In genomic region chr12:110403146-110403974, GRCh38 we compare ENCODE assay signal across 8 cellular contexts. TPM values are rescaled to one million over a fixed set of nuclear protein-coding genes. Genes with fewer than 3 reads are reported as not detected.
A peak's percentile ranks its signal among the peaks of the same experiment; 100 is the strongest.
DNase-seq lines count a peak whose midpoint lies in the region; TF ChIP-seq lines count a peak whose summit lies in the region.

A gene with protein sequence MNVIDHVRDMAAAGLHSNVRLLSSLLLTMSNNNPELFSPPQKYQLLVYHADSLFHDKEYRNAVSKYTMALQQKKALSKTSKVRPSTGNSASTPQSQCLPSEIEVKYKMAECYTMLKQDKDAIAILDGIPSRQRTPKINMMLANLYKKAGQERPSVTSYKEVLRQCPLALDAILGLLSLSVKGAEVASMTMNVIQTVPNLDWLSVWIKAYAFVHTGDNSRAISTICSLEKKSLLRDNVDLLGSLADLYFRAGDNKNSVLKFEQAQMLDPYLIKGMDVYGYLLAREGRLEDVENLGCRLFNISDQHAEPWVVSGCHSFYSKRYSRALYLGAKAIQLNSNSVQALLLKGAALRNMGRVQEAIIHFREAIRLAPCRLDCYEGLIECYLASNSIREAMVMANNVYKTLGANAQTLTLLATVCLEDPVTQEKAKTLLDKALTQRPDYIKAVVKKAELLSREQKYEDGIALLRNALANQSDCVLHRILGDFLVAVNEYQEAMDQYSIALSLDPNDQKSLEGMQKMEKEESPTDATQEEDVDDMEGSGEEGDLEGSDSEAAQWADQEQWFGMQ (minus strand): TSS chr12:110403708. CDS start chr12:110403627, 81 bp downstream.

- H3K9me3 Mint-ChIP-seq in activated naive CD8-positive, alpha-beta T cell (ENCODE audit: low read depth) = no peaks in the 10 kb centered on the region
- no peaks in the 10 kb centered on the region for H3K9me3 Mint-ChIP-seq in glutamatergic neuron (ENCODE audit: unreplicated experiment)

- H4K20me1 ChIP-seq in osteoblast (ENCODE audit: insufficient read depth, low read length) = no peaks in the 10 kb centered on the region

- TF ChIP-seq POLR2A in testis (IDR thresholded peaks at IDR 0.05) = peak; percentile 11

- H3K79me2 ChIP-seq in osteoblast (ENCODE audit: insufficient read depth, low read length) = peaks cover 50% of the 10 kb centered on the region

- H3K36me3 ChIP-seq in osteoblast (ENCODE audit: insufficient read depth, low read length) (peaks cover 16% of the 10 kb centered on the region), testis (ENCODE audit: low read depth, missing control alignments) (no peaks in the 10 kb centered on the region)

- no peak for TF ChIP-seq CTCF in HFF-Myc (IDR thresholded peaks at IDR 0.05; ENCODE audit: low read depth, low read length, missing control alignments)
- TF ChIP-seq CTCF in glutamatergic neuron (IDR thresholded peaks at IDR 0.05; ENCODE audit: partially characterized antibody, unreplicated experiment) = no peak
- TF ChIP-seq CTCF in osteoblast (IDR thresholded peaks at IDR 0.05; ENCODE audit: extremely low read depth, low read depth, low read length) = no peak
- peak in 1 of 3 experiments; percentile 18 for TF ChIP-seq CTCF in testis (IDR thresholded peaks at IDR 0.05)

- H3K27ac ChIP-seq in osteoblast (ENCODE audit: low read depth, low read length) (peak within 1 kb of the TSS; percentile 88), testis (peak within 1 kb of the TSS; percentile 95 to 99)

- peak; percentile 92 for DNase-seq in EH (ENCODE audit: low read depth)
- DNase-seq in HFF-Myc (ENCODE audit: extremely low read depth, low read depth) = peak; percentile 71
- DNase-seq in NCI-H1105 treated with DMSO at 0.1 percent for 48 hours (lab: John Stamatoyannopoulos, UW) = peak; percentile 91
- DNase-seq in SKM-1 treated with dmso at 0.1 percent for 144 hours (lab: John Stamatoyannopoulos, UW; ENCODE audit: unreplicated experiment) = peak; percentile 57
- peak; percentile 93 for DNase-seq in glutamatergic neuron
- peak; percentile 93 for DNase-seq in osteoblast (ENCODE audit: insufficient read length, low spot score, missing footprints)
- peak; percentile 95 for DNase-seq in testis

- peak within 1 kb of the TSS; percentile 100 for H3K27ac Mint-ChIP-seq in activated naive CD8-positive, alpha-beta T cell
- H3K27ac Mint-ChIP-seq in glutamatergic neuron (ENCODE audit: unreplicated experiment) = peak within 1 kb of the TSS; percentile 100

- intact Hi-C loops in testis (cut with DNase I; ENCODE audit: low total_unique reads) = no loop called here

- peak within 1 kb of the TSS; percentile 100 for H3K4me3 Mint-ChIP-seq in activated naive CD8-positive, alpha-beta T cell
- peak within 1 kb of the TSS; percentile 99 for H3K4me3 Mint-ChIP-seq in glutamatergic neuron (ENCODE audit: unreplicated experiment)

- H3K4me1 ChIP-seq in osteoblast (ENCODE audit: insufficient read depth, low read length) (peaks cover 5% of the 10 kb centered on the region), testis (peaks cover 10% of the 10 kb centered on the region)

- WGBS in testis, 2 donors = 0% methylated on average over 10 to 62 of the region's 62 CpGs

- peaks cover 29% of the 10 kb centered on the region for H3K4me1 Mint-ChIP-seq in activated naive CD8-positive, alpha-beta T cell (ENCODE audit: low read depth)
- no peaks in the 10 kb centered on the region for H3K4me1 Mint-ChIP-seq in glutamatergic neuron (ENCODE audit: low read depth, unreplicated experiment)

- no peaks in the 10 kb centered on the region for H3K27me3 Mint-ChIP-seq in activated naive CD8-positive, alpha-beta T cell
- H3K27me3 Mint-ChIP-seq in glutamatergic neuron (ENCODE audit: unreplicated experiment) = no peaks in the 10 kb centered on the region

- H3K4me3 ChIP-seq in HFF-Myc (replicated peaks; ENCODE audit: low read depth, low read length) = peak within 1 kb of the TSS; percentile 99
- H3K4me3 ChIP-seq in osteoblast (ENCODE audit: insufficient read depth, low read length) = peak within 1 kb of the TSS; percentile 83
- H3K4me3 ChIP-seq in testis = peak within 1 kb of the TSS; percentile 86 to 91

- H3K36me3 Mint-ChIP-seq in activated naive CD8-positive, alpha-beta T cell = peaks cover 2% of the 10 kb centered on the region
- H3K36me3 Mint-ChIP-seq in glutamatergic neuron (ENCODE audit: unreplicated experiment) = no peaks in the 10 kb centered on the region

- H3K27me3 ChIP-seq in osteoblast (ENCODE audit: insufficient read depth, low read length) (no peaks in the 10 kb centered on the region), testis (no peaks in the 10 kb centered on the region)

- peak within 1 kb of the TSS; percentile 85 for H3K4me2 ChIP-seq in osteoblast (ENCODE audit: insufficient read depth, low read length)

- no peaks in the 10 kb centered on the region for H3K9me3 ChIP-seq in osteoblast (ENCODE audit: low read depth, low read length)
- H3K9me3 ChIP-seq in testis = no peaks in the 10 kb centered on the region

- H2AFZ ChIP-seq in osteoblast (ENCODE audit: low read length) = peak within 1 kb of the TSS; percentile 92

RNA-seq across cellular contexts. Expression of the gene that starts here (rescaled TPM):
- 93.7 TPM for total RNA-seq in glutamatergic neuron (ENCODE audit: unreplicated experiment)
- 28.0 and 31.5 TPM in 2 replicates for total RNA-seq in osteoblast
- total RNA-seq in testis = 10 to 100 TPM; 67.1 to 96.5 TPM
- polyA plus RNA-seq in testis (ENCODE audit: insufficient read depth, low read depth, low replicate concordance) = 94.4 TPM

Comparison
In these comparisons a context has a peak if more than half of its experiments do, and no peak if none do; other contexts are left out.
1. Peak in every context shown above with its lines: DNase-seq, H3K4me3 ChIP-seq and H3K27ac ChIP-seq.